Comparison of ENCODE assay signal across 21 cellular contexts in genomic region chr11:120548682-120549209, GRCh38. TPM values are rescaled to one million over a fixed set of nuclear protein-coding genes. Genes with fewer than 3 reads are reported as not detected.
A peak's percentile ranks its signal among the peaks of the same experiment; 100 is the strongest.
DNase-seq lines count a peak whose midpoint lies in the region; ATAC-seq and TF ChIP-seq lines count a peak whose summit lies in the region.
"Had no signal": no experiment of that assay in that cellular context is flagged by ENCODE, and none has a peak within 500 bp of the region (broad histone marks: within the 10 kb centered on the region; RNA-seq: fewer than 3 reads in every experiment).

No MANE protein-coding gene starts in this region.

- no peak overlapping the region for H3K9ac ChIP-seq in SK-N-SH
- H3K9ac ChIP-seq: BLaER1 had no signal

- TF ChIP-seq EP300 in SK-N-SH (IDR thresholded peaks at IDR 0.05; ENCODE audit: borderline replicate concordance in 1 of 2, low read depth in 1 of 2, low read length in 1 of 2): no peak

- no peak for TF ChIP-seq CTCF in SK-N-SH (IDR thresholded peaks at IDR 0.05)
- TF ChIP-seq CTCF in lower lobe of right lung (IDR thresholded peaks at IDR 0.05): no peak
- no peak for TF ChIP-seq CTCF in thoracic aorta (IDR thresholded peaks at IDR 0.05)

- POLR2A ChIA-PET in SK-N-SH (lab: Yijun Ruan, JAX): no interaction called here

- no peaks in the 10 kb centered on the region for H3K9me2 ChIP-seq in SK-N-SH

- H2AFZ ChIP-seq in SK-N-SH (ENCODE audit: low read depth): no peak overlapping the region

- TF ChIP-seq RAD21 in SK-N-SH (IDR thresholded peaks at IDR 0.05; ENCODE audit: low read length): no peak

- H3K79me2 ChIP-seq in SK-N-SH (ENCODE audit: insufficient read depth): no peaks in the 10 kb centered on the region

- ATAC-seq in SK-N-SH treated with all-trans-retinoic acid at 6 μM for 48 hours (no peak), lower lobe of right lung (no peak), thoracic aorta (ENCODE audit: insufficient number of reproducible peaks, low FRiP score, low read depth) (no peak)
- ATAC-seq in stimulated activated naive CD8-positive, alpha-beta T cell treated with anti-CD3 and anti-CD28 coated beads, Interleukin-15, Interleukin-2, amounts not matched to agents 100 U/mL and 50 U/mL, for 24 hours: no peak
- ATAC-seq: activated T-cell treated with anti-CD3 and anti-CD28 coated beads, Interleukin-2, amount 50 U/mL, for 72 hours; effector memory CD8-positive, alpha-beta T cell had no signal

- 70% methylated on average over 5 of the region's 6 CpGs for WGBS in SK-N-SH (ENCODE audit: low lambda C conversion rate)

- peak overlapping the region; percentile 76 to 87 for H3K27ac ChIP-seq in SK-N-SH (ENCODE audit: low read depth in 2 of 2, low read length in 1 of 2)
- peak overlapping the region; percentile 81 for H3K27ac ChIP-seq in cingulate gyrus (ENCODE audit: low read depth, low read length)
- peak overlapping the region; percentile 53 for H3K27ac ChIP-seq in lower lobe of right lung
- H3K27ac ChIP-seq in thoracic aorta: peak overlapping the region; percentile 41 to 89
- H3K27ac ChIP-seq: 22Rv1, BLaER1, cardiac muscle cell, neutrophil had no signal

- H3F3A ChIP-seq in SK-N-SH (replicated peaks; ENCODE audit: insufficient read depth): peaks cover 19% of the 10 kb centered on the region

- H3K36me3 ChIP-seq in SK-N-SH (replicated peaks in 1 of 2; ENCODE audit: control insufficient read depth in 1 of 2, insufficient read depth in 2 of 2, low read length in 1 of 2): no peaks in the 10 kb centered on the region
- no peaks in the 10 kb centered on the region for H3K36me3 ChIP-seq in lower lobe of right lung
- no peaks in the 10 kb centered on the region for H3K36me3 ChIP-seq in thoracic aorta
- H3K36me3 ChIP-seq: BLaER1, cardiac muscle cell, neutrophil had no signal

- H3K9me3 ChIP-seq in SK-N-SH (no peaks in the 10 kb centered on the region), lower lobe of right lung (no peaks in the 10 kb centered on the region), thoracic aorta (no peaks in the 10 kb centered on the region)
- H3K9me3 ChIP-seq: BLaER1, neutrophil had no signal

- H3K4me3 ChIP-seq in SK-N-SH (ENCODE audit: low read depth in 2 of 2, low read length in 1 of 2) (no peak overlapping the region), lower lobe of right lung (no peak overlapping the region), thoracic aorta (no peak overlapping the region)
- H3K4me3 ChIP-seq: BLaER1, cardiac muscle cell, K562, skin epidermis had no signal

- DNase-seq in SK-N-SH (no peak), lower lobe of right lung (no peak), thoracic aorta (ENCODE audit: low spot score) (no peak), A172 (ENCODE audit: low spot score) (no peak)
- DNase-seq in stimulated activated naive CD8-positive, alpha-beta T cell treated with anti-CD3 and anti-CD28 coated beads, Interleukin-15, Interleukin-2, amounts not matched to agents 100 U/mL and 50 U/mL, for 24 hours: no peak
- DNase-seq in stimulated activated CD4-positive, alpha-beta T cell treated with anti-CD3 and anti-CD28 coated beads, Interleukin-1b, Interleukin-23, amount 100 ng/mL, for 48 hours: no peak
- DNase-seq: activated CD4-positive, alpha-beta memory T cell treated with anti-CD3 and anti-CD28 coated beads for 36 hours; activated T-cell treated with anti-CD3 and anti-CD28 coated beads, Interleukin-2, amount 50 U/mL, for 72 hours; DMS 273 treated with DMSO at 0.1 percent for 48 hours; effector memory CD8-positive, alpha-beta T cell; NCI-H1048; NCI-H2107; NCI-H526 treated with DMSO at 0.1 percent for 48 hours had no signal

- H3K4me1 ChIP-seq in SK-N-SH (ENCODE audit: control insufficient read depth in 1 of 2, insufficient read depth in 2 of 2, low read depth in 1 of 2, low read length in 1 of 2) (peaks cover 23 to 42% of the 10 kb centered on the region in 2 experiments), lower lobe of right lung (peaks cover 17% of the 10 kb centered on the region), thoracic aorta (ENCODE audit: control insufficient read depth in 1 of 2, low read depth in 2 of 2) (peaks cover 9 to 24% of the 10 kb centered on the region in 2 donors)

- no peaks in the 10 kb centered on the region for H4K20me1 ChIP-seq in SK-N-SH (ENCODE audit: insufficient read depth)
- H4K20me1 ChIP-seq: BLaER1 had no signal

- intact Hi-C loops in lower lobe of right lung (cut with DNase I): no loop called here

- peak overlapping the region; percentile 48; the same call in 1 of the 2 replicates for H3K4me2 ChIP-seq in SK-N-SH
- H3K4me2 ChIP-seq: BLaER1 had no signal

- CTCF ChIA-PET in SK-N-SH (lab: Yijun Ruan, JAX): interaction anchor here (0.7 to 4.0 kb wide), 6 partner anchors 10 to 261 kb away, joined by 3 to 20 read pairs (median 8); partner anchors contain the start of gene GRIK4

- H3K27me3 ChIP-seq in SK-N-SH (ENCODE audit: insufficient read depth) (no peaks in the 10 kb centered on the region), lower lobe of right lung (ENCODE audit: low read depth) (no peaks in the 10 kb centered on the region), thoracic aorta (replicated peaks; ENCODE audit: insufficient read depth) (no peaks in the 10 kb centered on the region)
- H3K27me3 ChIP-seq: BLaER1, cardiac muscle cell had no signal

TF ChIP-seq in SK-N-SH, 30 proteins besides CTCF, POLR2A, EP300 and RAD21 (continues in another document):
- TF ChIP-seq RCOR1 (IDR thresholded peaks at IDR 0.05; ENCODE audit: low read length): no peak
- TF ChIP-seq IRF3 (IDR thresholded peaks at IDR 0.05; ENCODE audit: low read depth, low read length): no peak
- no peak for TF ChIP-seq RFX5 (IDR thresholded peaks at IDR 0.05; ENCODE audit: low read length)
- no peak for TF ChIP-seq NFIC (IDR thresholded peaks at IDR 0.05; ENCODE audit: borderline replicate concordance)
- TF ChIP-seq TEAD4 (IDR thresholded peaks at IDR 0.05; ENCODE audit: borderline replicate concordance, insufficient read depth): no peak
- no peak for TF ChIP-seq TAF1 (IDR thresholded peaks at IDR 0.05; ENCODE audit: borderline replicate concordance, low read depth, low read length)
- TF ChIP-seq USF2 (IDR thresholded peaks at IDR 0.05; ENCODE audit: borderline replicate concordance, low read depth, low read length): no peak
- TF ChIP-seq POLR2AphosphoS5 (IDR thresholded peaks at IDR 0.05; ENCODE audit: low read depth, low read length): no peak
- no peak for TF ChIP-seq SIN3A (IDR thresholded peaks at IDR 0.05; ENCODE audit: borderline replicate concordance, low read depth, low read length)

TF ChIP-seq in SK-N-SH treated with all-trans-retinoic acid at 6 μM for 48 hours, 23 proteins besides CTCF, POLR2A, EP300 and RAD21:
- TF ChIP-seq CREB5 (CRISPR knock-in tag; IDR thresholded peaks at IDR 0.05; ENCODE audit: low read depth) (no peak), CSRNP3 (CRISPR knock-in tag; IDR thresholded peaks at IDR 0.05) (no peak), ZFP3 (CRISPR knock-in tag; IDR thresholded peaks at IDR 0.05) (no peak)

RNA-seq across cellular contexts. Expression of gene GRIK4, which starts 37.2 kb away (rescaled TPM):
- polyA plus RNA-seq in SK-N-SH (2012; rRNA removed): 0.02 and 0.03 TPM in 2 replicates
- polyA plus RNA-seq in SK-N-SH (2012; cell fraction: cytosol; rRNA removed): 0.01 and 0.04 TPM in 2 replicates
- polyA plus RNA-seq in SK-N-SH (2012; cell fraction: nucleus; rRNA removed): 0.04 TPM in 2 replicates
- total RNA-seq in lower lobe of right lung (2.2 TPM), thoracic aorta (not detected)
- not detected in 2 replicates for total RNA-seq in A172 (2014; rRNA removed; shearing (Covaris generic))
- total RNA-seq: activated CD4-positive, alpha-beta memory T cell treated with anti-CD3 and anti-CD28 coated beads for 36 hours; K562 had no signal
- polyA plus RNA-seq: K562 had no signal
